In the genomic region with DNA sequence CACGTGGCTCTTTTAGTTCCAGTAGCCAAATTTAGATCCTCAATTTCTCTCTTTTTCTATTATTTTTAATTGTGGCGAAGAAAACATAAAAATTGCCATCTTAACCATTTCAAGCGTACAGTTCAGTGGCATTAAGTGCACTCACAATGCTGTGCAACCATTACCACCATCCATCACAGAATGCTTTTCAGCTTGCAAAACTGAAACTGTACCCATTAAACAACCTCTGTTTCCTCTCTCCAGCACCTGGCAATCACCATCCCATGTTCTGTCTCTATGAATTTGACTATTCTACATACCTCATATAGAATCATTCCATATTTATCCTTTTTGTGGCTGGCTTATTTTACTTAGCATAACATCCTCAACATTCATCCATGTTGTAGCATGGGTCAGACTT, we compare ENCODE assay signal across 1 cellular context.
TF ChIP-seq lines count a peak whose summit lies in the region.

No MANE protein-coding gene starts in this region.

TF ChIP-seq in HepG2, 621 proteins besides CTCF, POLR2A, EP300 and RAD21 (continued from another document):
- TF ChIP-seq ZBTB1 (CRISPR knock-in tag; IDR thresholded peaks at IDR 0.05; ENCODE audit: borderline replicate concordance) (no peak), ZNF749 (CRISPR knock-in tag; IDR thresholded peaks at IDR 0.05; ENCODE audit: borderline replicate concordance) (no peak)
